In the genomic region with DNA sequence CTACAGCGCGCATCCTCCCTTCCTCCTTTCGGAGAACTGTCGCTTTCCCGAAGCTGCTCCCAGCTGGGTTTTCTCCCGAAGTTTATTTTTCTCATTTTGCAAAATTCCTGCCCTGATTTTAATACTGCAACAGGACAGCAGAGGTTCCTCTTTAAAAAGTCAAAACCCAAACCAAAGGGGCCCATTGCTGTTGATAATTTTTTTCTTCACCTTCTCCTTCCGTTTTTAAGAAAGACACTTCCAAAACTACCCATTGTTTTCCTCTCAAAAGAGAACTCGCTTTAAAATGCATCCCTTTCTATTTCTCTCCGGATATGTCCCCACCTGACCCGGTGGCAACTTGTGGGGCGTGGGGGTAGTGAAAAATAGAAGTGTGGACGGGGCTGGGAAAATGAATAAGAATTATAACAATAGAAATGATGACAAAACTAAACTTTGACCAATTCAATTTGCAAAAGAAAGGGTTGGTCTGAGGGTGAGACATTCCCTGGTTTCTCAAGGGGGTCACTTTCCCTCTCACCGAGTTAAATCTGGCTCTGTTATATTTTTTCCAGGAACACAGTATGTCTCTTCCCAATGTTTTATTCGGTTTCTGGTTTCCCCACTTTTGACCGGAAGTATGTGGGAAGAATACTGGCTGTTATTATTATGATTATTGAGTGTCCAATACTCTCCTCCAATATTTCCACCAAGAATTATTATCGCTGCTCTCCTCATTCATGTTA, we compare ENCODE assay signal across 1 cellular context.
TF ChIP-seq lines count a peak whose summit lies in the region.

No MANE protein-coding gene starts in this region.

TF ChIP-seq in GM23338, 12 proteins besides CTCF, POLR2A, EP300 and RAD21:
- TF ChIP-seq STAT1 (IDR thresholded peaks at IDR 0.05; ENCODE audit: unreplicated experiment) (no peak), EZH2 (IDR thresholded peaks at IDR 0.05; ENCODE audit: low read depth, unreplicated experiment) (peak; percentile 96), ETS1 (IDR thresholded peaks at IDR 0.05) (no peak), ZNF114 (CRISPR knock-in tag; IDR thresholded peaks at IDR 0.05) (no peak), CREB1 (CRISPR knock-in tag; IDR thresholded peaks at IDR 0.05; ENCODE audit: low read depth) (no peak), NANOG (IDR thresholded peaks at IDR 0.05; ENCODE audit: borderline replicate concordance) (peak; percentile 7; the same call in 1 of the 2 replicates), POLR2AphosphoS5 (IDR thresholded peaks at IDR 0.05; ENCODE audit: low read depth) (no peak)
- TF ChIP-seq, protein P1, sequence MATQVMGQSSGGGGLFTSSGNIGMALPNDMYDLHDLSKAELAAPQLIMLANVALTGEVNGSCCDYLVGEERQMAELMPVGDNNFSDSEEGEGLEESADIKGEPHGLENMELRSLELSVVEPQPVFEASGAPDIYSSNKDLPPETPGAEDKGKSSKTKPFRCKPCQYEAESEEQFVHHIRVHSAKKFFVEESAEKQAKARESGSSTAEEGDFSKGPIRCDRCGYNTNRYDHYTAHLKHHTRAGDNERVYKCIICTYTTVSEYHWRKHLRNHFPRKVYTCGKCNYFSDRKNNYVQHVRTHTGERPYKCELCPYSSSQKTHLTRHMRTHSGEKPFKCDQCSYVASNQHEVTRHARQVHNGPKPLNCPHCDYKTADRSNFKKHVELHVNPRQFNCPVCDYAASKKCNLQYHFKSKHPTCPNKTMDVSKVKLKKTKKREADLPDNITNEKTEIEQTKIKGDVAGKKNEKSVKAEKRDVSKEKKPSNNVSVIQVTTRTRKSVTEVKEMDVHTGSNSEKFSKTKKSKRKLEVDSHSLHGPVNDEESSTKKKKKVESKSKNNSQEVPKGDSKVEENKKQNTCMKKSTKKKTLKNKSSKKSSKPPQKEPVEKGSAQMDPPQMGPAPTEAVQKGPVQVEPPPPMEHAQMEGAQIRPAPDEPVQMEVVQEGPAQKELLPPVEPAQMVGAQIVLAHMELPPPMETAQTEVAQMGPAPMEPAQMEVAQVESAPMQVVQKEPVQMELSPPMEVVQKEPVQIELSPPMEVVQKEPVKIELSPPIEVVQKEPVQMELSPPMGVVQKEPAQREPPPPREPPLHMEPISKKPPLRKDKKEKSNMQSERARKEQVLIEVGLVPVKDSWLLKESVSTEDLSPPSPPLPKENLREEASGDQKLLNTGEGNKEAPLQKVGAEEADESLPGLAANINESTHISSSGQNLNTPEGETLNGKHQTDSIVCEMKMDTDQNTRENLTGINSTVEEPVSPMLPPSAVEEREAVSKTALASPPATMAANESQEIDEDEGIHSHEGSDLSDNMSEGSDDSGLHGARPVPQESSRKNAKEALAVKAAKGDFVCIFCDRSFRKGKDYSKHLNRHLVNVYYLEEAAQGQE (IDR thresholded peaks at IDR 0.05; ENCODE audit: unreplicated experiment): no peak
